Comparison of ENCODE assay signal across 9 cellular contexts in the genomic region with DNA sequence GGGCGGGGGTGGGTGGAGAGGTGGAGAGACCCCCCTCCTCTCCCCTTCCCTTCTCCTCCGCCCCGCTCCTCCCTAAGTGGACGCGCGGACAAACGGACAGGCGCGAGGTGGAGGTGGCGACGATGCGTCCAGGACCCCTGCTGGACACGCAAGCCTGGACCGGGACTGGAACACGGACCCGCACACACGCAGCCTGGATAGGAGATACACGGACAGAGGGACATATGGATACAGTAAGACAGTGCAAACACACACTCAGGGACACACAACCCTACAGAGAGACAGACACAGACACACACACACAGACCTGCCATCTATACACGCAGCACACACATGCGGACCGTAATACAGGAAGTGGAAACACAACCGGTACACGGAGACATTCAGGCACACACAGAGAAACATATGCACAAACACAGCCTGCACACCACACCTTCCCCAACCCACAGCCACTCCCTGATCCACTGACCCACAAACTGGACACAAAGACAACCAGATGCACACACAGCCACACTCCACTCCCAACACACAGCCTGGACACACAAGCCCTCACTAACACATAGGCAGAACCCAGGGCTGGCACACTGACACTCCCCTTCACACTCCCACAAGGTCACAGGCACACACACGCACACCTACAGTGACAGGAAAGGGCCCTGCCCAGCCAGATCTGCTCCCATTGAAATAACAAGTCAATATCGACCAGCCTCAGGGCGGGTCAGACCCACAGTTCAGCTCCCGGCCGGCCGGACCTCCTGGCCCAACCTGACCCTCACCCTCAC. TPM values are rescaled to one million over a fixed set of nuclear protein-coding genes. Genes with fewer than 3 reads are reported as not detected.
A peak's percentile ranks its signal among the peaks of the same experiment; 100 is the strongest.
DNase-seq lines count a peak whose midpoint lies in the region; ATAC-seq and TF ChIP-seq lines count a peak whose summit lies in the region.
"Had no signal": no experiment of that assay in that cellular context is flagged by ENCODE, and none has a peak within 500 bp of the region (broad histone marks: within the 10 kb centered on the region; RNA-seq: fewer than 3 reads in every experiment).

No MANE protein-coding gene starts in this region.

- H3K9me3 ChIP-seq in DND-41 (ENCODE audit: insufficient read depth, low read length, severe bottlenecking) (no peaks in the 10 kb centered on the region), colonic mucosa (no peaks in the 10 kb centered on the region), neuronal stem cell (replicated peaks in 1 of 2; ENCODE audit: control insufficient read depth in 2 of 2, insufficient read depth in 1 of 2, low read depth in 1 of 2, low read length in 2 of 2) (peaks cover 0 to 10% of the 10 kb centered on the region in 2 donors), uterus (no peaks in the 10 kb centered on the region)

- H3K23ac ChIP-seq in neuronal stem cell (ENCODE audit: low read depth, low read length, poor library complexity) = peak overlapping the region; percentile 95

- H3K9ac ChIP-seq in DND-41 (ENCODE audit: low read depth, low read length) (peak overlapping the region; percentile 64), colonic mucosa (ENCODE audit: low read depth in 2 of 2, low read length in 2 of 2) (peak overlapping the region; percentile 44 to 63), neuronal stem cell (ENCODE audit: low read depth, low read length, poor library complexity) (peak overlapping the region; percentile 87)

- peak overlapping the region; percentile 93 for H3K18ac ChIP-seq in neuronal stem cell (ENCODE audit: low read length)

- H3K4me1 ChIP-seq in DND-41 (ENCODE audit: insufficient read depth, low read length) (peaks cover 38% of the 10 kb centered on the region), colonic mucosa (peaks cover 5% of the 10 kb centered on the region), neuronal stem cell (ENCODE audit: control insufficient read depth in 2 of 2, insufficient read depth in 1 of 2, low read depth in 1 of 2, low read length in 2 of 2) (peaks cover 6 to 10% of the 10 kb centered on the region in 2 donors), uterus (peaks cover 0 to 11% of the 10 kb centered on the region in 2 donors)

- no CpG with 5 or more reads among the region's 29 CpGs for WGBS in neuronal stem cell (ENCODE audit: extremely low coverage in 2 of 2, insufficient read length in 2 of 2, insufficient replicate concordance in 1 of 2), 2 donors

- TF ChIP-seq CTCF in DND-41 (IDR thresholded peaks at IDR 0.05; ENCODE audit: borderline replicate concordance, extremely low read depth, low read length, poor library complexity, severe bottlenecking) (peak; percentile 11), colonic mucosa (IDR thresholded peaks at IDR 0.05) (no peak), uterus (IDR thresholded peaks at IDR 0.05) (no peak)

- peaks cover 6% of the 10 kb centered on the region for H3K79me2 ChIP-seq in DND-41 (ENCODE audit: insufficient read depth, low read length)

- ATAC-seq in DND-41 (ENCODE audit: insufficient read depth, low read depth) (peak; percentile 66), HG02759 (IDR thresholded peaks at IDR 0.05; ENCODE audit: unreplicated experiment) (no peak), HG03571 (IDR thresholded peaks at IDR 0.05; ENCODE audit: unreplicated experiment) (no peak)

- DNase-seq in DND-41 (peak; percentile 65), NAMALWA (ENCODE audit: low spot score) (peak; percentile 75), colonic mucosa (peak; percentile 47), neuronal stem cell (ENCODE audit: low spot score) (no peak), uterus (no peak), SHP77 (lab: John Stamatoyannopoulos, UW) (no peak)
- DNase-seq: effector CD4-positive, alpha-beta T cell had no signal

- H3K4ac ChIP-seq in neuronal stem cell (ENCODE audit: low read length) = no peak overlapping the region

- H4K91ac ChIP-seq in neuronal stem cell (ENCODE audit: low read depth, low read length, poor library complexity) = no peak overlapping the region

- no peak for TF ChIP-seq POLR2A in uterus (IDR thresholded peaks at IDR 0.05)

- no peak overlapping the region for H2AK5ac ChIP-seq in neuronal stem cell (ENCODE audit: low read depth, low read length)

- no peak overlapping the region for H2BK120ac ChIP-seq in neuronal stem cell (ENCODE audit: low read depth, low read length)

- H4K8ac ChIP-seq in neuronal stem cell (ENCODE audit: low read depth, low read length) = no peak overlapping the region

- H3K79me1 ChIP-seq in neuronal stem cell (ENCODE audit: low read depth, low read length) = no peaks in the 10 kb centered on the region

- H3K14ac ChIP-seq in neuronal stem cell (ENCODE audit: low read length) = peak overlapping the region; percentile 83

- H3K27ac ChIP-seq in DND-41 (ENCODE audit: low read length) (peak overlapping the region; percentile 79), colonic mucosa (no peak overlapping the region), neuronal stem cell (replicated peaks; ENCODE audit: low read length) (no peak overlapping the region), uterus (no peak overlapping the region)

- peaks cover 9% of the 10 kb centered on the region; the same call in 1 of the 2 replicates for H4K20me1 ChIP-seq in DND-41 (ENCODE audit: insufficient read depth, low read length)

- intact Hi-C loops in colonic mucosa (cut with DNase I) (no loop called here), uterus (cut with DNase I; ENCODE audit: low total_unique reads) (no loop called here)

- H2BK15ac ChIP-seq in neuronal stem cell (ENCODE audit: low read length) = no peak overlapping the region

- H3K36me3 ChIP-seq in DND-41 (ENCODE audit: insufficient read depth, low read length) (peaks cover 5% of the 10 kb centered on the region; the same call in 1 of the 2 replicates), colonic mucosa (no peaks in the 10 kb centered on the region), neuronal stem cell (replicated peaks in 1 of 2; ENCODE audit: control insufficient read depth in 2 of 2, insufficient read depth in 2 of 2, low read length in 2 of 2) (no peaks in the 10 kb centered on the region), uterus (no peaks in the 10 kb centered on the region)

- H2BK5ac ChIP-seq in neuronal stem cell (ENCODE audit: low read length) = no peak overlapping the region

- H3K27me3 ChIP-seq in DND-41 (ENCODE audit: insufficient read depth, low read length, poor library complexity) (no peaks in the 10 kb centered on the region), colonic mucosa (peaks cover 18% of the 10 kb centered on the region), neuronal stem cell (ENCODE audit: control insufficient read depth in 3 of 3, insufficient read depth in 3 of 3, low read depth in 1 of 3, low read length in 3 of 3) (peaks cover 47 to 98% (median 92%) of the 10 kb centered on the region in 3 experiments), uterus (peaks cover 24 to 64% of the 10 kb centered on the region in 2 donors)

- H3K4me2 ChIP-seq in DND-41 (ENCODE audit: insufficient read depth, low read length) (peak overlapping the region; percentile 90), neuronal stem cell (ENCODE audit: insufficient read depth, low read length, poor library complexity, severe bottlenecking) (peak overlapping the region; percentile 79)

- H2AFZ ChIP-seq in DND-41 (ENCODE audit: low read depth, low read length) (peak overlapping the region; percentile 75), neuronal stem cell (ENCODE audit: low read length) (peak overlapping the region; percentile 89)

- peak overlapping the region; percentile 47 for H2BK12ac ChIP-seq in neuronal stem cell (ENCODE audit: low read length)

- H3K4me3 ChIP-seq in DND-41 (ENCODE audit: low read depth in 1 of 2, low read length in 2 of 2) (peak overlapping the region; percentile 55 to 84; a peak in 3 of 4 replicates), colonic mucosa (peak overlapping the region; percentile 42), neuronal stem cell (ENCODE audit: low read length in 2 of 2) (peak overlapping the region; percentile 33 to 44), uterus (peak overlapping the region in 1 of 2 donors; percentile 12)

RNA-seq across cellular contexts. Expression of a gene that starts 0.7 kb away (rescaled TPM):
- under 1 TPM; 0.42 to 0.47 TPM for total RNA-seq in colonic mucosa
- 0.47 TPM for polyA plus RNA-seq in neuronal stem cell (2013, experiment 1 of 2)
- polyA plus RNA-seq in neuronal stem cell (2013, experiment 2 of 2) = 0.44 TPM
- total RNA-seq in uterus = 1 to 10 TPM in 1 of 4 donors, not detected in 3; 1.7 TPM

RNA-seq across cellular contexts. Expression of a gene that starts 30.2 kb away (rescaled TPM):
- 100 to 1,000 TPM; 172 to 197 TPM for total RNA-seq in colonic mucosa
- 83.3 TPM for polyA plus RNA-seq in neuronal stem cell (2013, experiment 1 of 2)
- polyA plus RNA-seq in neuronal stem cell (2013, experiment 2 of 2) = 90.0 TPM
- total RNA-seq in uterus = 100 to 1,000 TPM in 3 of 4 donors, 10 to 100 TPM in 1; 83.0 to 223 (median 178) TPM

RNA-seq across cellular contexts. Expression of a gene that starts 46.0 kb away (rescaled TPM):
- total RNA-seq in colonic mucosa (10 to 100 TPM; 64.1 to 98.7 TPM), uterus (100 to 1,000 TPM in 1 of 4 donors, 10 to 100 TPM in 3; 13.5 to 118 (median 37.1) TPM)
- 30.0 TPM for polyA plus RNA-seq in neuronal stem cell (2013, experiment 1 of 2)
- 29.8 TPM for polyA plus RNA-seq in neuronal stem cell (2013, experiment 2 of 2)

RNA-seq across cellular contexts. Expression of a gene that starts 51.9 kb away (rescaled TPM):
- 1 to 10 TPM; 3.5 to 3.8 TPM for total RNA-seq in colonic mucosa
- 0.67 TPM for polyA plus RNA-seq in neuronal stem cell (2013, experiment 1 of 2)
- polyA plus RNA-seq in neuronal stem cell (2013, experiment 2 of 2) = 0.64 TPM
- total RNA-seq in uterus = under 1 TPM in 2 of 4 donors, not detected in 2; 0.29 to 0.62 TPM

Comparison
In these comparisons a context has a peak if more than half of its experiments do, and no peak if none do; other contexts are left out.
1. DNase-seq: peak in DND-41 (single experiment), NAMALWA (single experiment) and colonic mucosa (single experiment); none in neuronal stem cell (single experiment), uterus (0 of 2) and SHP77 (0 of 2).
2. Peak in every context shown above with its lines, with median percentiles within 50 percentile points of each other: H3K9ac ChIP-seq.